1 cellular context compared by ENCODE assay signal in the genomic region with DNA sequence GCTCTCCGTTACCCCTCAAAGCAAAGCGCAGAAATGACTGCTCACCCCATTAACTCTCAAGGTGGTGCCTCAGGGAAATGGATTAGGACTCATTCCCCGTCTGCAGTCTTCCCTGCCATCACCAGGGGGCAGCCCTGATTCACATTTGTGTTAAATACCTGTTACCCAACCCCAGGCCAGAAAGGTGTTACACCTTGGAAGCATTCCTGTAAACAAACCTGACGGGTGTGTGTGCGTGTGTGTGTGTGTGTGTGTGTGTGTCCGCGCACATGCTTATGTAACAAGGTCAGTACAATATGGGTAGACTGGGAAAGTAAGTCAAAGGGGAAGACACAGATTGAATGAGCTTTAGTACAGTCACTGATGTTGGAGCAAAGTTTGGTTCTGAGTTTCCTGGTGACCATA.
A peak's percentile ranks its signal among the peaks of the same experiment; 100 is the strongest.
TF ChIP-seq lines count a peak whose summit lies in the region.

No MANE protein-coding gene starts in this region.

TF ChIP-seq in HCT116, 20 proteins besides CTCF, POLR2A, EP300 and RAD21 (continued from another document):
- TF ChIP-seq, protein P1, sequence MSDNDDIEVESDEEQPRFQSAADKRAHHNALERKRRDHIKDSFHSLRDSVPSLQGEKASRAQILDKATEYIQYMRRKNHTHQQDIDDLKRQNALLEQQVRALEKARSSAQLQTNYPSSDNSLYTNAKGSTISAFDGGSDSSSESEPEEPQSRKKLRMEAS (IDR thresholded peaks at IDR 0.05), result peak; percentile 64
- TF ChIP-seq SRF (IDR thresholded peaks at IDR 0.05; ENCODE audit: low read depth) (no peak), EZH2phosphoT487 (IDR thresholded peaks at IDR 0.05; ENCODE audit: borderline replicate concordance) (no peak), SP1 (IDR thresholded peaks at IDR 0.05; ENCODE audit: low read depth) (no peak), CEBPB (IDR thresholded peaks at IDR 0.05; ENCODE audit: low read depth) (peak; percentile 74), FOSL1 (IDR thresholded peaks at IDR 0.05; ENCODE audit: low read depth) (no peak), JUND (IDR thresholded peaks at IDR 0.05) (no peak), TCF7L2 (IDR thresholded peaks at IDR 0.05; ENCODE audit: borderline replicate concordance, extremely low read depth, insufficient read depth, insufficient read length) (no peak), EGR1 (IDR thresholded peaks at IDR 0.05; ENCODE audit: low read depth) (no peak)
